Comparison of ENCODE assay signal across 8 cellular contexts in the genomic region with DNA sequence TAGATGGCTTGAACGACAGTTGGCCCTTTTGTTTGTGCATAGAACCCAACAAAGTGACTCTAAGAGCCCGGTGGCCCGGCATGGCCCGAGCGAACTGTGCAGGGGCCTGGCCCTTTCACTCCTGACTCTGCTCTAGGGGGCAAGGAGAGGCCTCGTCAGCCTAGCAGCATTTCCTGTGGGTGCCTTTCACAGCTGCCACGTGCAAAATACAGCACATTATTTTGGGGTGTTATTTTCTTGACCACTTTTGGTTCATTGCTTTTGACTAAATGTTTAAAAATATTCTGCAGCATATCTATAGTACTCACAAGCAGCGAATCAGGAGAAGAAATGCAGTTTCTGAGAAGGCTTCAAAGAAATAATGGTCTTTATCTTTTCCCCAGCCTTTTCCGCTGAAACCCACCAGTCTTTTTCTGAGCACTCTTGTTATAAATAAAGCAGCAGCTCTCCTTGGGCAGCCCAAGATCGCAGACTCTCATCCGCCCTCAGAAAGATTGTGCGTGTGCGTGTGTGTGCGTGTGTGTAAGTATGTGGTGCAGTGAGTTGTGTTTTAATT. TPM values are rescaled to one million over a fixed set of nuclear protein-coding genes. Genes with fewer than 3 reads are reported as not detected.
DNase-seq lines count a peak whose midpoint lies in the region; ATAC-seq and TF ChIP-seq lines count a peak whose summit lies in the region.

No MANE protein-coding gene starts in this region.

- H3K9me3 Mint-ChIP-seq in CD14-positive monocyte, result no peaks in the 10 kb centered on the region

- H3K9me3 ChIP-seq in BLaER1, result peaks cover 14% of the 10 kb centered on the region; the same call in 1 of the 2 replicates
- no peaks in the 10 kb centered on the region for H3K9me3 ChIP-seq in spleen

- H3K27me3 Mint-ChIP-seq in CD14-positive monocyte (ENCODE audit: low read depth in 3 of 3), result no peaks in the 10 kb centered on the region

- H3K4me3 ChIP-seq in BLaER1 (peak overlapping the region; percentile 57), spleen (peak overlapping the region in 1 of 8 donors; percentile 5), coronary artery (no peak overlapping the region)

- H3K4me1 Mint-ChIP-seq in CD14-positive monocyte, result peaks cover 41% of the 10 kb centered on the region

- H3K27me3 ChIP-seq in BLaER1 (no peaks in the 10 kb centered on the region), spleen (replicated peaks in 1 of 7) (no peaks in the 10 kb centered on the region)

- peak overlapping the region; percentile 88 for H3K27ac ChIP-seq in BLaER1
- peak overlapping the region; percentile 7 to 81 (median 56) for H3K27ac ChIP-seq in spleen
- peak overlapping the region in 1 of 2 donors; percentile 5 for H3K27ac ChIP-seq in coronary artery

- DNase-seq in GM19240 (ENCODE audit: insufficient read length, low spot score), result peak; percentile 40
- peak; percentile 44 for DNase-seq in activated gamma-delta T cell treated with anti-CD3 and anti-CD28 coated beads, Interleukin-2, amount 50 U/mL, for 16 hours (ENCODE audit: low read depth)
- DNase-seq in spleen, result peak; percentile 86
- no peak for DNase-seq in retina
- no peak for DNase-seq in CD14-positive monocyte (ENCODE audit: low spot score)
- DNase-seq in coronary artery (ENCODE audit: low spot score), result no peak

- intact Hi-C loops in spleen (cut with DNase I; ENCODE audit: low total_unique reads), result no loop called here
- intact Hi-C loops in CD14-positive monocyte (cut with micrococcal nuclease), result no loop called here

- peak overlapping the region; percentile 84 for H3K9ac ChIP-seq in BLaER1

- H3K4me1 ChIP-seq in BLaER1 (peaks cover 98% of the 10 kb centered on the region), spleen (peaks cover 17 to 96% (median 71%) of the 10 kb centered on the region in 6 donors)

- WGBS in spleen, 5 donors, result 29 to 56% (median 40%) methylated on average over 14 of the region's 14 CpGs

- peak overlapping the region in 3 of 7 donors; percentile 3 to 65 (median 26) for H3K27ac Mint-ChIP-seq in CD14-positive monocyte

- peaks cover 100% of the 10 kb centered on the region for H4K20me1 ChIP-seq in BLaER1

- no peak for TF ChIP-seq CTCF in spleen (IDR thresholded peaks at IDR 0.05 in 8 of 11, conservative IDR thresholded peaks at IDR 0.05 in 3 of 11)
- no peak for TF ChIP-seq CTCF in CD14-positive monocyte (IDR thresholded peaks at IDR 0.05)
- TF ChIP-seq CTCF in coronary artery (IDR thresholded peaks at IDR 0.05), result no peak

- H3K4me2 ChIP-seq in BLaER1, result peak overlapping the region; percentile 96

- H3K36me3 ChIP-seq in BLaER1 (peaks cover 48% of the 10 kb centered on the region), spleen (peaks cover 0 to 36% (median 11%) of the 10 kb centered on the region in 6 donors)

- peaks cover 55 to 69% of the 10 kb centered on the region in 2 donors for H3K36me3 Mint-ChIP-seq in CD14-positive monocyte

- TF ChIP-seq POLR2A in spleen (IDR thresholded peaks at IDR 0.05), result no peak

- no peak overlapping the region for H3K4me3 Mint-ChIP-seq in CD14-positive monocyte

- ATAC-seq in HG03342 (IDR thresholded peaks at IDR 0.05; ENCODE audit: unreplicated experiment), result peak; percentile 73

RNA-seq across cellular contexts. Expression of a gene that starts 31.3 kb away (rescaled TPM):
- total RNA-seq in spleen, result 100 to 1,000 TPM in 4 of 7 donors, 10 to 100 TPM in 3; 45.2 to 120 (median 102) TPM
- polyA plus RNA-seq in spleen (10 to 100 TPM; 21.9 to 35.6 (median 32.1) TPM), CD14-positive monocyte (10 to 100 TPM; 14.5 to 16.6 TPM)

Comparison
In these comparisons a context has a peak if more than half of its experiments do, and no peak if none do; other contexts are left out.
1. DNase-seq: peak in GM19240 (single experiment), activated gamma-delta T cell treated with anti-CD3 and anti-CD28 coated beads, Interleukin-2, amount 50 U/mL, for 16 hours (single experiment) and spleen (single experiment); none in retina (single experiment), CD14-positive monocyte (single experiment) and coronary artery (single experiment).